Comparison of ENCODE assay signal across 1 cellular context in the genomic region with DNA sequence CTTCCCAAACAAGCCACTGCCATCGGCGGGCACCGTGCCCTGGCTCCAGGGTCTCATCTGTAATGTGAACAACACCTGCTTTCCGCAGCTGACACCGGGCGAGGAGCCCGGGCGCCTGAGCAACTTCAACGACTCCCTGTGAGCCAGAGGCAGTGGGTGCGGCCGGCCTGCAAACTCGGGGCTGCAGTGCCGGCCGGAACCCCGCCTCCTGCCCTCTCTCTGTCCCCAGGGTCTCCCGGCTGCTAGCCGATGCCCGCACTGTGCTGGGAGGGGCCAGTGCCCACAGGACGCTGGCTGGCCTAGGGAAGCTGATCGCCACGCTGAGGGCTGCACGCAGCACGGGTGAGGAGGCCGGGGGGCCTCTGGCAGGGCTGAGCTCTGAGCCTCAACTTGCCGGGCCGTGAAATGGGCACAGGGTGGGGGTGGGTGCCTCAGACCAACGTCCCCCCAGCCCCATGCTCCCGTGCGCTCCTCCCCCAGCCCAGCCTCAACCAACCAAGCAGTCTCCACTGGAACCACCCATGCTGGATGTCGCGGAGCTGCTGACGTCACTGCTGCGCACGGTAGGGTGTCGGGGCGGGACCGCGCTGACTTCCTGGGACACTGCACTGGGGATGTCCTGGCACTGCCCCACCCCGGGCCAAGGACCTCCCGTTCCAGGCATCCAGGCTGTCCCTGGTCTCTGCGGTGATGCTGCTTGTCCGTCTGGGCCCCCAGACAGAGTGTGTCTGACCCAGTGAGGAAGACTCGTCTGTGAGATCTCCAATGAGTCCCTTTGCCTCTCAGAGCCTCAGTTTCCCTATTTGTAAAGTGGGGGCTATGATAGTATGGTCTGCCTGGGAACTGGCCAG.
A peak's percentile ranks its signal among the peaks of the same experiment; 100 is the strongest.
TF ChIP-seq lines count a peak whose summit lies in the region.

No MANE protein-coding gene starts in this region.

TF ChIP-seq in K562, 482 proteins besides CTCF, POLR2A, EP300 and RAD21 (continued from another document and continues in another):
- TF ChIP-seq, protein P1, sequence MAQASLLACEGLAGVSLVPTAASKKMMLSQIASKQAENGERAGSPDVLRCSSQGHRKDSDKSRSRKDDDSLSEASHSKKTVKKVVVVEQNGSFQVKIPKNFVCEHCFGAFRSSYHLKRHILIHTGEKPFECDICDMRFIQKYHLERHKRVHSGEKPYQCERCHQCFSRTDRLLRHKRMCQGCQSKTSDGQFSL (CRISPR knock-in tag; IDR thresholded peaks at IDR 0.05): peak; percentile 96
- TF ChIP-seq, protein P1 (tag; IDR thresholded peaks at IDR 0.05): peak in 1 of 2 experiments; percentile 79; a peak in 2 of 4 replicates
- TF ChIP-seq NONO (IDR thresholded peaks at IDR 0.05; ENCODE audit: low read depth in 2 of 2, low read length in 1 of 2): no peak
- TF ChIP-seq, protein P2, sequence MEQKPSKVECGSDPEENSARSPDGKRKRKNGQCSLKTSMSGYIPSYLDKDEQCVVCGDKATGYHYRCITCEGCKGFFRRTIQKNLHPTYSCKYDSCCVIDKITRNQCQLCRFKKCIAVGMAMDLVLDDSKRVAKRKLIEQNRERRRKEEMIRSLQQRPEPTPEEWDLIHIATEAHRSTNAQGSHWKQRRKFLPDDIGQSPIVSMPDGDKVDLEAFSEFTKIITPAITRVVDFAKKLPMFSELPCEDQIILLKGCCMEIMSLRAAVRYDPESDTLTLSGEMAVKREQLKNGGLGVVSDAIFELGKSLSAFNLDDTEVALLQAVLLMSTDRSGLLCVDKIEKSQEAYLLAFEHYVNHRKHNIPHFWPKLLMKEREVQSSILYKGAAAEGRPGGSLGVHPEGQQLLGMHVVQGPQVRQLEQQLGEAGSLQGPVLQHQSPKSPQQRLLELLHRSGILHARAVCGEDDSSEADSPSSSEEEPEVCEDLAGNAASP (IDR thresholded peaks at IDR 0.05): no peak
- no peak for TF ChIP-seq ZNF717 (CRISPR knock-in tag; IDR thresholded peaks at IDR 0.05)
- TF ChIP-seq, protein P3, sequence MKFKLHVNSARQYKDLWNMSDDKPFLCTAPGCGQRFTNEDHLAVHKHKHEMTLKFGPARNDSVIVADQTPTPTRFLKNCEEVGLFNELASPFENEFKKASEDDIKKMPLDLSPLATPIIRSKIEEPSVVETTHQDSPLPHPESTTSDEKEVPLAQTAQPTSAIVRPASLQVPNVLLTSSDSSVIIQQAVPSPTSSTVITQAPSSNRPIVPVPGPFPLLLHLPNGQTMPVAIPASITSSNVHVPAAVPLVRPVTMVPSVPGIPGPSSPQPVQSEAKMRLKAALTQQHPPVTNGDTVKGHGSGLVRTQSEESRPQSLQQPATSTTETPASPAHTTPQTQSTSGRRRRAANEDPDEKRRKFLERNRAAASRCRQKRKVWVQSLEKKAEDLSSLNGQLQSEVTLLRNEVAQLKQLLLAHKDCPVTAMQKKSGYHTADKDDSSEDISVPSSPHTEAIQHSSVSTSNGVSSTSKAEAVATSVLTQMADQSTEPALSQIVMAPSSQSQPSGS (CRISPR knock-in tag; IDR thresholded peaks at IDR 0.05): no peak
- TF ChIP-seq TGIF2 (CRISPR knock-in tag; IDR thresholded peaks at IDR 0.05): no peak
- no peak for TF ChIP-seq DNMT1 (IDR thresholded peaks at IDR 0.05)
- no peak for TF ChIP-seq NFXL1 (CRISPR knock-in tag; IDR thresholded peaks at IDR 0.05)
- TF ChIP-seq HSF4 (CRISPR knock-in tag; IDR thresholded peaks at IDR 0.05; ENCODE audit: borderline replicate concordance): no peak
- TF ChIP-seq NFE2L1 (tag; IDR thresholded peaks at IDR 0.05; ENCODE audit: borderline replicate concordance, low read depth): no peak
- TF ChIP-seq ZNF583 (CRISPR knock-in tag; IDR thresholded peaks at IDR 0.05): no peak
- TF ChIP-seq RBM14 (IDR thresholded peaks at IDR 0.05; ENCODE audit: borderline replicate concordance, insufficient read depth, low read depth, low read length): no peak
- TF ChIP-seq ATF7 (IDR thresholded peaks at IDR 0.05): peak; percentile 93
- TF ChIP-seq, protein P4, sequence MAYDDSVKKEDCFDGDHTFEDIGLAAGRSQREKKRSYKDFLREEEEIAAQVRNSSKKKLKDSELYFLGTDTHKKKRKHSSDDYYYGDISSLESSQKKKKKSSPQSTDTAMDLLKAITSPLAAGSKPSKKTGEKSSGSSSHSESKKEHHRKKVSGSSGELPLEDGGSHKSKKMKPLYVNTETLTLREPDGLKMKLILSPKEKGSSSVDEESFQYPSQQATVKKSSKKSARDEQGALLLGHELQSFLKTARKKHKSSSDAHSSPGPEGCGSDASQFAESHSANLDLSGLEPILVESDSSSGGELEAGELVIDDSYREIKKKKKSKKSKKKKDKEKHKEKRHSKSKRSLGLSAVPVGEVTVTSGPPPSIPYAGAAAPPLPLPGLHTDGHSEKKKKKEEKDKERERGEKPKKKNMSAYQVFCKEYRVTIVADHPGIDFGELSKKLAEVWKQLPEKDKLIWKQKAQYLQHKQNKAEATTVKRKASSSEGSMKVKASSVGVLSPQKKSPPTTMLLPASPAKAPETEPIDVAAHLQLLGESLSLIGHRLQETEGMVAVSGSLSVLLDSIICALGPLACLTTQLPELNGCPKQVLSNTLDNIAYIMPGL (CRISPR knock-in tag; IDR thresholded peaks at IDR 0.05): no peak
- TF ChIP-seq SMAD1 (IDR thresholded peaks at IDR 0.05; ENCODE audit: low read depth, low read length, partially characterized antibody): no peak
- peak; percentile 80 to 85 for TF ChIP-seq NRF1 (conservative IDR thresholded peaks at IDR 0.05 in 1 of 2, IDR thresholded peaks at IDR 0.05 in 1 of 2)
- 0 out of 2 replicates have a peak, but pooled peaks have one; percentile 14 for TF ChIP-seq CBFA2T3 (IDR thresholded peaks at IDR 0.05)
- TF ChIP-seq GTF2F1 (IDR thresholded peaks at IDR 0.05; ENCODE audit: low read depth, low read length): no peak
- peak; percentile 34; the same call in 1 of the 2 replicates for TF ChIP-seq LEF1 (IDR thresholded peaks at IDR 0.05)
- TF ChIP-seq HCFC1 (IDR thresholded peaks at IDR 0.05; ENCODE audit: low read depth, low read length): peak; percentile 75
- no peak for TF ChIP-seq RBM34 (IDR thresholded peaks at IDR 0.05; ENCODE audit: borderline replicate concordance, insufficient read depth, low read length)
- TF ChIP-seq TRIM24 (IDR thresholded peaks at IDR 0.05): 0 out of 4 replicates have a peak, but pooled peaks of 1 of the 2 experiments have one; percentile 27
- TF ChIP-seq SUPT5H (IDR thresholded peaks at IDR 0.05): peak; percentile 64
- peak; percentile 78 for TF ChIP-seq CXXC5 (CRISPR knock-in tag; IDR thresholded peaks at IDR 0.05)
- peak; percentile 29; the same call in 1 of the 2 replicates for TF ChIP-seq EGR1 (conservative IDR thresholded peaks at IDR 0.05)
- TF ChIP-seq PTTG1 (tag; IDR thresholded peaks at IDR 0.05; ENCODE audit: low read depth): no peak
- TF ChIP-seq CHD4 (IDR thresholded peaks at IDR 0.05; ENCODE audit: insufficient read depth, insufficient replicate concordance, low read depth, low read length, poor library complexity, severe bottlenecking): peak; percentile 96
- TF ChIP-seq MTA3 (IDR thresholded peaks at IDR 0.05; ENCODE audit: borderline replicate concordance): 0 out of 2 replicates have a peak, but pooled peaks have one; percentile 71
- 0 out of 2 replicates have a peak, but pooled peaks have one; percentile 5 for TF ChIP-seq MAFK (IDR thresholded peaks at IDR 0.05; ENCODE audit: low read length)
- TF ChIP-seq ETV1 (tag; conservative IDR thresholded peaks at IDR 0.05; ENCODE audit: low read depth): 0 out of 2 replicates have a peak, but pooled peaks have one; percentile 9
- TF ChIP-seq ZNF699 (CRISPR knock-in tag; IDR thresholded peaks at IDR 0.05; ENCODE audit: insufficient replicate concordance): no peak
- TF ChIP-seq, protein P5, sequence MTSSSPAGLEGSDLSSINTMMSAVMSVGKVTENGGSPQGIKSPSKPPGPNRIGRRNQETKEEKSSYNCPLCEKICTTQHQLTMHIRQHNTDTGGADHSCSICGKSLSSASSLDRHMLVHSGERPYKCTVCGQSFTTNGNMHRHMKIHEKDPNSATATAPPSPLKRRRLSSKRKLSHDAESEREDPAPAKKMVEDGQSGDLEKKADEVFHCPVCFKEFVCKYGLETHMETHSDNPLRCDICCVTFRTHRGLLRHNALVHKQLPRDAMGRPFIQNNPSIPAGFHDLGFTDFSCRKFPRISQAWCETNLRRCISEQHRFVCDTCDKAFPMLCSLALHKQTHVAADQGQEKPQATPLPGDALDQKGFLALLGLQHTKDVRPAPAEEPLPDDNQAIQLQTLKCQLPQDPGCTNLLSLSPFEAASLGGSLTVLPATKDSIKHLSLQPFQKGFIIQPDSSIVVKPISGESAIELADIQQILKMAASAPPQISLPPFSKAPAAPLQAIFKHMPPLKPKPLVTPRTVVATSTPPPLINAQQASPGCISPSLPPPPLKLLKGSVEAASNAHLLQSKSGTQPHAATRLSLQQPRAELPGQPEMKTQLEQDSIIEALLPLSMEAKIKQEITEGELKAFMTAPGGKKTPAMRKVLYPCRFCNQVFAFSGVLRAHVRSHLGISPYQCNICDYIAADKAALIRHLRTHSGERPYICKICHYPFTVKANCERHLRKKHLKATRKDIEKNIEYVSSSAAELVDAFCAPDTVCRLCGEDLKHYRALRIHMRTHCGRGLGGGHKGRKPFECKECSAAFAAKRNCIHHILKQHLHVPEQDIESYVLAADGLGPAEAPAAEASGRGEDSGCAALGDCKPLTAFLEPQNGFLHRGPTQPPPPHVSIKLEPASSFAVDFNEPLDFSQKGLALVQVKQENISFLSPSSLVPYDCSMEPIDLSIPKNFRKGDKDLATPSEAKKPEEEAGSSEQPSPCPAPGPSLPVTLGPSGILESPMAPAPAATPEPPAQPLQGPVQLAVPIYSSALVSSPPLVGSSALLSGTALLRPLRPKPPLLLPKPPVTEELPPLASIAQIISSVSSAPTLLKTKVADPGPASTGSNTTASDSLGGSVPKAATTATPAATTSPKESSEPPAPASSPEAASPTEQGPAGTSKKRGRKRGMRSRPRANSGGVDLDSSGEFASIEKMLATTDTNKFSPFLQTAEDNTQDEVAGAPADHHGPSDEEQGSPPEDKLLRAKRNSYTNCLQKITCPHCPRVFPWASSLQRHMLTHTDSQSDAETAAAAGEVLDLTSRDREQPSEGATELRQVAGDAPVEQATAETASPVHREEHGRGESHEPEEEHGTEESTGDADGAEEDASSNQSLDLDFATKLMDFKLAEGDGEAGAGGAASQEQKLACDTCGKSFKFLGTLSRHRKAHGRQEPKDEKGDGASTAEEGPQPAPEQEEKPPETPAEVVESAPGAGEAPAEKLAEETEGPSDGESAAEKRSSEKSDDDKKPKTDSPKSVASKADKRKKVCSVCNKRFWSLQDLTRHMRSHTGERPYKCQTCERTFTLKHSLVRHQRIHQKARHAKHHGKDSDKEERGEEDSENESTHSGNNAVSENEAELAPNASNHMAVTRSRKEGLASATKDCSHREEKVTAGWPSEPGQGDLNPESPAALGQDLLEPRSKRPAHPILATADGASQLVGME (CRISPR knock-in tag; IDR thresholded peaks at IDR 0.05): no peak
- no peak for TF ChIP-seq TRIM28 (IDR thresholded peaks at IDR 0.05)
- TF ChIP-seq MECOM (CRISPR knock-in tag; IDR thresholded peaks at IDR 0.05): no peak
- TF ChIP-seq, protein P6, sequence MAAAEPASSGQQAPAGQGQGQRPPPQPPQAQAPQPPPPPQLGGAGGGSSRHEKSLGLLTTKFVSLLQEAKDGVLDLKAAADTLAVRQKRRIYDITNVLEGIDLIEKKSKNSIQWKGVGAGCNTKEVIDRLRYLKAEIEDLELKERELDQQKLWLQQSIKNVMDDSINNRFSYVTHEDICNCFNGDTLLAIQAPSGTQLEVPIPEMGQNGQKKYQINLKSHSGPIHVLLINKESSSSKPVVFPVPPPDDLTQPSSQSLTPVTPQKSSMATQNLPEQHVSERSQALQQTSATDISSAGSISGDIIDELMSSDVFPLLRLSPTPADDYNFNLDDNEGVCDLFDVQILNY (CRISPR knock-in tag; IDR thresholded peaks at IDR 0.05): no peak
- TF ChIP-seq EP400 (IDR thresholded peaks at IDR 0.05): peak; percentile 81
- peak; percentile 76 for TF ChIP-seq BCOR (IDR thresholded peaks at IDR 0.05)
- no peak for TF ChIP-seq FOXM1 (IDR thresholded peaks at IDR 0.05; ENCODE audit: low read depth)
- 0 out of 2 replicates have a peak, but pooled peaks have one; percentile 34 for TF ChIP-seq FOXM1 (CRISPR knock-in tag; IDR thresholded peaks at IDR 0.05; ENCODE audit: low read depth)
- TF ChIP-seq PHF8 (IDR thresholded peaks at IDR 0.05; ENCODE audit: borderline replicate concordance, low read length): peak; percentile 51; the same call in 1 of the 2 replicates
- no peak; the same call in 1 of the 2 replicates for TF ChIP-seq RNF2 (IDR thresholded peaks at IDR 0.05)
- TF ChIP-seq, protein P7, sequence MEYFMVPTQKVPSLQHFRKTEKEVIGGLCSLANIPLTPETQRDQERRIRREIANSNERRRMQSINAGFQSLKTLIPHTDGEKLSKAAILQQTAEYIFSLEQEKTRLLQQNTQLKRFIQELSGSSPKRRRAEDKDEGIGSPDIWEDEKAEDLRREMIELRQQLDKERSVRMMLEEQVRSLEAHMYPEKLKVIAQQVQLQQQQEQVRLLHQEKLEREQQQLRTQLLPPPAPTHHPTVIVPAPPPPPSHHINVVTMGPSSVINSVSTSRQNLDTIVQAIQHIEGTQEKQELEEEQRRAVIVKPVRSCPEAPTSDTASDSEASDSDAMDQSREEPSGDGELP (CRISPR knock-in tag; IDR thresholded peaks at IDR 0.05; ENCODE audit: borderline replicate concordance): peak; percentile 72; the same call in 1 of the 2 replicates
- TF ChIP-seq NFIX (CRISPR knock-in tag; IDR thresholded peaks at IDR 0.05; ENCODE audit: low read depth): no peak
- peak; percentile 74 for TF ChIP-seq RBFOX2 (IDR thresholded peaks at IDR 0.05; ENCODE audit: low read depth, low read length)
- no peak for TF ChIP-seq SPI1 (IDR thresholded peaks at IDR 0.05; ENCODE audit: borderline replicate concordance, low read depth, low read length)
- TF ChIP-seq, protein P8, sequence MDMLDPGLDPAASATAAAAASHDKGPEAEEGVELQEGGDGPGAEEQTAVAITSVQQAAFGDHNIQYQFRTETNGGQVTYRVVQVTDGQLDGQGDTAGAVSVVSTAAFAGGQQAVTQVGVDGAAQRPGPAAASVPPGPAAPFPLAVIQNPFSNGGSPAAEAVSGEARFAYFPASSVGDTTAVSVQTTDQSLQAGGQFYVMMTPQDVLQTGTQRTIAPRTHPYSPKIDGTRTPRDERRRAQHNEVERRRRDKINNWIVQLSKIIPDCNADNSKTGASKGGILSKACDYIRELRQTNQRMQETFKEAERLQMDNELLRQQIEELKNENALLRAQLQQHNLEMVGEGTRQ (CRISPR knock-in tag; IDR thresholded peaks at IDR 0.05): no peak
- TF ChIP-seq MCM3 (IDR thresholded peaks at IDR 0.05): no peak
- TF ChIP-seq DMBX1 (CRISPR knock-in tag; IDR thresholded peaks at IDR 0.05; ENCODE audit: borderline replicate concordance): no peak
- TF ChIP-seq TAF15 (IDR thresholded peaks at IDR 0.05; ENCODE audit: low read depth, low read length): no peak
